8 cellular contexts compared by ENCODE assay signal in genomic region chr2:179340678-179341077, GRCh38.
DNase-seq lines count a peak whose midpoint lies in the region; ATAC-seq and TF ChIP-seq lines count a peak whose summit lies in the region.

No MANE protein-coding gene starts in this region.

- TF ChIP-seq RAD21 in HCT116 (IDR thresholded peaks at IDR 0.05; ENCODE audit: low read depth) = peak; percentile 74

- intact Hi-C loops in HCT116 (cut with micrococcal nuclease) (loop anchor here (1.0 kb wide), 1 partner anchor 121 kb away; no protein-coding TSS in a partner anchor), heart right ventricle (cut with DNase I) (loop anchor here in 7 of 10 donors (5.0 to 10.0 kb wide), 3 partner anchors 116 to 123 kb away; no protein-coding TSS in a partner anchor)

- no peak overlapping the region for H3K4me2 ChIP-seq in HCT116 (ENCODE audit: low read length)

- no peak overlapping the region for H2AFZ ChIP-seq in HCT116 (ENCODE audit: low read depth, low read length, poor library complexity, severe bottlenecking)

- no peak overlapping the region for H3K9ac ChIP-seq in HCT116 (ENCODE audit: low read length)

- POLR2A ChIA-PET in AG04449 (lab: Yijun Ruan, JAX) = no interaction called here
- POLR2A ChIA-PET in HCT116 (lab: Charles Lee) = no interaction called here
- POLR2A ChIA-PET in RWPE1 (lab: Yijun Ruan, JAX; ENCODE audit: low non-redundant PET) = no interaction called here

- no peaks in the 10 kb centered on the region for H4K20me1 ChIP-seq in HCT116 (ENCODE audit: insufficient read depth)

- H3K36me3 ChIP-seq in HCT116 (ENCODE audit: control insufficient read depth in 1 of 2, insufficient read depth in 2 of 2, low read length in 2 of 2) (no peaks in the 10 kb centered on the region), heart right ventricle (no peaks in the 10 kb centered on the region)

- WGBS in heart right ventricle, 2 donors = 57 to 63% methylated on average over 4 of the region's 4 CpGs

- no peaks in the 10 kb centered on the region for H3K27me3 ChIP-seq in HCT116 (ENCODE audit: insufficient read depth, low read length)
- H3K27me3 ChIP-seq in heart right ventricle = no peaks in the 10 kb centered on the region

- ATAC-seq in HCT116 = peak; percentile 63
- no peak for ATAC-seq in heart right ventricle
- no peak for ATAC-seq in HG02759 (IDR thresholded peaks at IDR 0.05; ENCODE audit: unreplicated experiment)
- ATAC-seq in HG02852 (IDR thresholded peaks at IDR 0.05; ENCODE audit: unreplicated experiment) = no peak
- no peak for ATAC-seq in HG03521 (IDR thresholded peaks at IDR 0.05; ENCODE audit: unreplicated experiment)

- no peaks in the 10 kb centered on the region for H3K9me2 ChIP-seq in HCT116 (ENCODE audit: insufficient read depth)

- H3K9me3 ChIP-seq in HCT116 (ENCODE audit: control insufficient read depth in 1 of 2, insufficient read depth in 1 of 2, low read depth in 1 of 2, low read length in 2 of 2) (no peaks in the 10 kb centered on the region), heart right ventricle (no peaks in the 10 kb centered on the region)

- no peak for DNase-seq in AG04449 (ENCODE audit: low read depth, low spot score)
- DNase-seq in HCT116 (ENCODE audit: low read depth, low spot score) = peak; percentile 19
- peak; percentile 9 for DNase-seq in RWPE1 (ENCODE audit: low spot score)
- DNase-seq in heart right ventricle = no peak
- no peak for DNase-seq in cortex of kidney (lab: John Stamatoyannopoulos, UW)

- no TSS peak for BruUV-seq in HCT116 (replicated peaks; lab: Mats Ljungman, UMichigan)

- TF ChIP-seq POLR2A in HCT116 (IDR thresholded peaks at IDR 0.05; ENCODE audit: borderline replicate concordance, extremely low read depth, insufficient read depth, insufficient read length) = no peak

- H3K27ac ChIP-seq in HCT116 (ENCODE audit: low read depth, low read length) (no peak overlapping the region), RWPE1 (no peak overlapping the region), heart right ventricle (no peak overlapping the region)

- TF ChIP-seq CTCF in AG04449 (IDR thresholded peaks at IDR 0.05; ENCODE audit: insufficient read depth, low read length, missing control alignments) (peak; percentile 16), HCT116 (IDR thresholded peaks at IDR 0.05 in 2 of 3, conservative IDR thresholded peaks at IDR 0.05 in 1 of 3; ENCODE audit: borderline replicate concordance in 1 of 3, insufficient read depth in 1 of 3, low read depth in 2 of 3, low read length in 2 of 3) (peak; percentile 34 to 53 (median 52); a peak in 4 of 6 replicates), RWPE1 (conservative IDR thresholded peaks at IDR 0.05; ENCODE audit: low read depth) (no peak), heart right ventricle (IDR thresholded peaks at IDR 0.05) (peak in 7 of 9 donors; percentile 20 to 51 (median 37))

- CTCF ChIA-PET in AG04449 (lab: Yijun Ruan, JAX) (interaction anchor here (1.2 kb wide), 1 partner anchor 121 kb away, joined by 3 read pairs; no protein-coding TSS in a partner anchor), HCT116 (lab: Charles Lee) (interaction anchor here (1.1 kb wide), 1 partner anchor 102 kb away, joined by 3 read pairs; no protein-coding TSS in a partner anchor), RWPE1 (lab: Yijun Ruan, JAX) (interaction anchor here (0.6 to 0.7 kb wide), 2 partner anchors 8 to 110 kb away, joined by 3 to 5 read pairs; no protein-coding TSS in a partner anchor)

- H3K4me3 ChIP-seq in AG04449 (ENCODE audit: low read depth, low read length) = no peak overlapping the region
- no peak overlapping the region for H3K4me3 ChIP-seq in HCT116 (replicated peaks in 1 of 2; ENCODE audit: low read depth in 1 of 2, low read length in 2 of 2)
- H3K4me3 ChIP-seq in heart right ventricle = no peak overlapping the region

- no peaks in the 10 kb centered on the region for H3K79me2 ChIP-seq in HCT116 (ENCODE audit: insufficient read depth, low read length)

- RAD21 ChIA-PET in HCT116 (lab: Charles Lee; ENCODE audit: low non-redundant PET in 1 of 2, low total read pairs in 2 of 2, uncharacterized antibody in 2 of 2, unreplicated experiment in 2 of 2) = no interaction called here

- peaks cover 7 to 11% of the 10 kb centered on the region in 2 experiments; a peak in 2 of 4 replicates for H3K4me1 ChIP-seq in HCT116 (ENCODE audit: control insufficient read depth in 1 of 2, insufficient read depth in 2 of 2, low read length in 2 of 2)
- peaks cover 0 to 19% (median 5%) of the 10 kb centered on the region in 9 donors for H3K4me1 ChIP-seq in heart right ventricle

TF ChIP-seq in HCT116, 20 proteins besides CTCF, POLR2A, EP300 and RAD21:
- no peak; the same call in 1 of the 2 replicates for TF ChIP-seq CBX3 (IDR thresholded peaks at IDR 0.05; ENCODE audit: low read depth)
- TF ChIP-seq JUND (IDR thresholded peaks at IDR 0.05) = no peak
- no peak for TF ChIP-seq FOSL1 (IDR thresholded peaks at IDR 0.05; ENCODE audit: low read depth)
- TF ChIP-seq, protein P1, sequence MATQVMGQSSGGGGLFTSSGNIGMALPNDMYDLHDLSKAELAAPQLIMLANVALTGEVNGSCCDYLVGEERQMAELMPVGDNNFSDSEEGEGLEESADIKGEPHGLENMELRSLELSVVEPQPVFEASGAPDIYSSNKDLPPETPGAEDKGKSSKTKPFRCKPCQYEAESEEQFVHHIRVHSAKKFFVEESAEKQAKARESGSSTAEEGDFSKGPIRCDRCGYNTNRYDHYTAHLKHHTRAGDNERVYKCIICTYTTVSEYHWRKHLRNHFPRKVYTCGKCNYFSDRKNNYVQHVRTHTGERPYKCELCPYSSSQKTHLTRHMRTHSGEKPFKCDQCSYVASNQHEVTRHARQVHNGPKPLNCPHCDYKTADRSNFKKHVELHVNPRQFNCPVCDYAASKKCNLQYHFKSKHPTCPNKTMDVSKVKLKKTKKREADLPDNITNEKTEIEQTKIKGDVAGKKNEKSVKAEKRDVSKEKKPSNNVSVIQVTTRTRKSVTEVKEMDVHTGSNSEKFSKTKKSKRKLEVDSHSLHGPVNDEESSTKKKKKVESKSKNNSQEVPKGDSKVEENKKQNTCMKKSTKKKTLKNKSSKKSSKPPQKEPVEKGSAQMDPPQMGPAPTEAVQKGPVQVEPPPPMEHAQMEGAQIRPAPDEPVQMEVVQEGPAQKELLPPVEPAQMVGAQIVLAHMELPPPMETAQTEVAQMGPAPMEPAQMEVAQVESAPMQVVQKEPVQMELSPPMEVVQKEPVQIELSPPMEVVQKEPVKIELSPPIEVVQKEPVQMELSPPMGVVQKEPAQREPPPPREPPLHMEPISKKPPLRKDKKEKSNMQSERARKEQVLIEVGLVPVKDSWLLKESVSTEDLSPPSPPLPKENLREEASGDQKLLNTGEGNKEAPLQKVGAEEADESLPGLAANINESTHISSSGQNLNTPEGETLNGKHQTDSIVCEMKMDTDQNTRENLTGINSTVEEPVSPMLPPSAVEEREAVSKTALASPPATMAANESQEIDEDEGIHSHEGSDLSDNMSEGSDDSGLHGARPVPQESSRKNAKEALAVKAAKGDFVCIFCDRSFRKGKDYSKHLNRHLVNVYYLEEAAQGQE (IDR thresholded peaks at IDR 0.05; ENCODE audit: low read depth) = no peak
- TF ChIP-seq, protein P2, sequence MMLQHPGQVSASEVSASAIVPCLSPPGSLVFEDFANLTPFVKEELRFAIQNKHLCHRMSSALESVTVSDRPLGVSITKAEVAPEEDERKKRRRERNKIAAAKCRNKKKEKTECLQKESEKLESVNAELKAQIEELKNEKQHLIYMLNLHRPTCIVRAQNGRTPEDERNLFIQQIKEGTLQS (IDR thresholded peaks at IDR 0.05) = no peak
- TF ChIP-seq TCF7L2 (IDR thresholded peaks at IDR 0.05; ENCODE audit: borderline replicate concordance, extremely low read depth, insufficient read depth, insufficient read length) = no peak
- TF ChIP-seq ZBTB33 (IDR thresholded peaks at IDR 0.05; ENCODE audit: extremely low read depth, insufficient replicate concordance, low read length) = no peak
- no peak for TF ChIP-seq ELF1 (IDR thresholded peaks at IDR 0.05; ENCODE audit: borderline replicate concordance, low read depth)
- TF ChIP-seq SRF (IDR thresholded peaks at IDR 0.05; ENCODE audit: low read depth) = no peak
- TF ChIP-seq MAX (IDR thresholded peaks at IDR 0.05) = no peak
- TF ChIP-seq ZFX (IDR thresholded peaks at IDR 0.05) = no peak
- TF ChIP-seq YY1 (IDR thresholded peaks at IDR 0.05; ENCODE audit: extremely low read depth, insufficient replicate concordance, low read depth, low read length) = no peak
- no peak for TF ChIP-seq SIN3A (IDR thresholded peaks at IDR 0.05; ENCODE audit: low read depth)
- no peak for TF ChIP-seq EZH2 (IDR thresholded peaks at IDR 0.05)
- no peak for TF ChIP-seq EZH2phosphoT487 (IDR thresholded peaks at IDR 0.05; ENCODE audit: borderline replicate concordance)
- no peak for TF ChIP-seq ZNF274 (IDR thresholded peaks at IDR 0.05; ENCODE audit: low read depth, low read length)

Comparison
In these comparisons a context has a peak if more than half of its experiments do, and no peak if none do; other contexts are left out.
1. DNase-seq: peak in HCT116 (single experiment) and RWPE1 (single experiment); none in AG04449 (single experiment), heart right ventricle (0 of 2) and cortex of kidney (single experiment).